18 cellular contexts compared by ENCODE assay signal in the genomic region with DNA sequence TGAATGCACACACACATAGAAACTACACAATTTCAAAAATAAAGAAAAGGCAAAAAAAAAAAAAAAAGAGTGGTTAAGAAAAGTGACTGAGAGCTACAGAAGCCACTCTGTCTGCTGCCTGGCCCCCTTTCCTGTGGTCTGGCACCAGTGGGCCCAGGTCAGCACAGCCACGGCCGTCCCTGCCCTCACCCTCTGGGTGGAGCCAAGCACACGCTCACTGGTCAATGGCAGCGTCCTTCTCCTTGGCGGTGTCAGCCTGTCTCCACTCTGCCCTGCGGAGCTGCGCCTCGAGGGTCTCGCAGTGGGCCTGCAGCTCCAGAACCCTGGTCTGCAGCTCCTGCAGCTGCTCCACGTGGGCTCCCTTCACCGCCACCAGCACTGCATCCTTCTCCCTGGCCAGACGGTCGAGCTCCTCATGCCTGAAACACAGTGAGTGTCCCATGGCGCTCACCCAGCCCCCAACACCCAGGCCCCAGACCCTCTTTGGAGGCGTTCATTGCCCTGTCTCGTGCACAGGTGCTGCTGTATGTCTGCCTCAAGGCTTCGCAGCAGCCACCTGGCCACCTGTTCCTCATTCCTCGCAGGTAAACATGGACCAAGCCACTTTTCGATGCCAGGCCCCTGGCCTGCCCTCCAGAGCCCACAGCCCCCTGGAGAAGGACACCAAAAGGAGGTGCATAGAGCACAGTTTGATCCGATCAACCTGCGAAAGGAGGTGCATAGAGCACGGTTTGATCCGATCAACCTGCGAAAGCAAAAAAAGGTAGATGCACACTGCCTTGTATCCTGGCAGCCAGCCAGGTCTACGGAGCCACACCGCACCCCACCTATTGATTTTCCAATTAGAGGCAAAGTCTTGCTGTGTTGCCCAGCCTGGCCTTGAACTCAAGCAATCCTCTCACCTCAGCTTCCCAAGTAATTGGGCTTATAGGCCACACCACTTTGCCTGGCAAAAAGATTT. TPM values are rescaled to one million over a fixed set of nuclear protein-coding genes. Genes with fewer than 3 reads are reported as not detected.
DNase-seq lines count a peak whose midpoint lies in the region; ATAC-seq and TF ChIP-seq lines count a peak whose summit lies in the region.
"Had no signal": no experiment of that assay in that cellular context is flagged by ENCODE, and none has a peak within 500 bp of the region (broad histone marks: within the 10 kb centered on the region; RNA-seq: fewer than 3 reads in every experiment).

No MANE protein-coding gene starts in this region.

- H3K27ac Mint-ChIP-seq in activated CD4-positive, alpha-beta T cell treated with anti-CD3 and anti-CD28 coated beads, Interleukin-2, amount 10 ng/mL, durations not matched to agents 7 days and 5 days: peak overlapping the region; percentile 9
- H3K27ac Mint-ChIP-seq: T-cell had no signal

- peak overlapping the region in 1 of 2 donors; percentile 2 for H3K9ac ChIP-seq in duodenal mucosa (ENCODE audit: low read depth in 1 of 2, low read length in 2 of 2)

- no peak overlapping the region for H3K4me3 Mint-ChIP-seq in activated CD4-positive, alpha-beta T cell treated with anti-CD3 and anti-CD28 coated beads, Interleukin-2, amount 10 ng/mL, durations not matched to agents 7 days and 5 days
- H3K4me3 Mint-ChIP-seq: T-cell had no signal

- POLR2A ChIA-PET in activated CD4-positive, alpha-beta T cell treated with anti-CD3 and anti-CD28 coated beads, Interleukin-2, amount 10 ng/mL, durations not matched to agents 7 days and 5 days (lab: Charles Lee): no interaction called here

- intact Hi-C loops in upper lobe of right lung (cut with DNase I): no loop called here
- intact Hi-C loops in dorsolateral prefrontal cortex (cut with DNase I): no loop called here

- peaks cover 1% of the 10 kb centered on the region for H3K4me1 Mint-ChIP-seq in activated CD4-positive, alpha-beta T cell treated with anti-CD3 and anti-CD28 coated beads, Interleukin-2, amount 10 ng/mL, durations not matched to agents 7 days and 5 days
- H3K4me1 Mint-ChIP-seq: T-cell had no signal

- no peak for TF ChIP-seq CTCF in upper lobe of right lung (IDR thresholded peaks at IDR 0.05)
- TF ChIP-seq CTCF in dorsolateral prefrontal cortex (IDR thresholded peaks at IDR 0.05 in 54 of 56, conservative IDR thresholded peaks at IDR 0.05 in 2 of 56; ENCODE audit: low read depth in 1 of 56, partially characterized antibody in 56 of 56): no peak

- H3K9me3 Mint-ChIP-seq in activated CD4-positive, alpha-beta T cell treated with anti-CD3 and anti-CD28 coated beads, Interleukin-2, amount 10 ng/mL, durations not matched to agents 7 days and 5 days: no peaks in the 10 kb centered on the region
- H3K9me3 Mint-ChIP-seq: T-cell had no signal

- H3K36me3 Mint-ChIP-seq in activated CD4-positive, alpha-beta T cell treated with anti-CD3 and anti-CD28 coated beads, Interleukin-2, amount 10 ng/mL, durations not matched to agents 7 days and 5 days (ENCODE audit: low read depth): peaks cover 13% of the 10 kb centered on the region

- no peaks in the 10 kb centered on the region for H3K27me3 ChIP-seq in duodenal mucosa (ENCODE audit: control insufficient read depth in 1 of 2, insufficient read depth in 2 of 2, low read length in 2 of 2)
- no peaks in the 10 kb centered on the region for H3K27me3 ChIP-seq in upper lobe of right lung
- H3K27me3 ChIP-seq in dorsolateral prefrontal cortex: no peaks in the 10 kb centered on the region

- H3K4me1 ChIP-seq in duodenal mucosa (ENCODE audit: control insufficient read depth in 1 of 2, insufficient read depth in 2 of 2, low read length in 2 of 2) (peaks cover 20 to 25% of the 10 kb centered on the region in 2 donors), upper lobe of right lung (no peaks in the 10 kb centered on the region)

- H3K36me3 ChIP-seq in duodenal mucosa (ENCODE audit: control insufficient read depth in 1 of 2, insufficient read depth in 2 of 2, low read length in 2 of 2) (peaks cover 0 to 17% of the 10 kb centered on the region in 2 donors), upper lobe of right lung (peaks cover 21% of the 10 kb centered on the region)

- no peak for DNase-seq in activated CD4-positive, alpha-beta T cell treated with anti-CD3 and anti-CD28 coated beads, Interleukin-2, amount 10 ng/mL, durations not matched to agents 7 days and 5 days
- DNase-seq in activated CD4-positive, alpha-beta T cell treated with anti-CD3 and anti-CD28 coated beads for 4 hours: no peak
- DNase-seq in NCI-H2227 (lab: John Stamatoyannopoulos, UW; ENCODE audit: unreplicated experiment): peak; percentile 49
- no peak for DNase-seq in upper lobe of right lung
- DNase-seq in dorsolateral prefrontal cortex: no peak
- DNase-seq: AML-193; Calu3; DMS79; HCEC 1CT; NCI-H1048; NCI-H2029; NCI-H524; NK-92 treated with Interleukin-12 subunit alpha and Interleukin-12 subunit beta, amount 100 ng/mL, for 24 hours; OCI-M1; T-cell had no signal

- no peaks in the 10 kb centered on the region for H3K27me3 Mint-ChIP-seq in activated CD4-positive, alpha-beta T cell treated with anti-CD3 and anti-CD28 coated beads, Interleukin-2, amount 10 ng/mL, durations not matched to agents 7 days and 5 days
- H3K27me3 Mint-ChIP-seq: T-cell had no signal

- ATAC-seq in upper lobe of right lung: peak; percentile 18
- ATAC-seq in GM18520 (IDR thresholded peaks at IDR 0.05; ENCODE audit: unreplicated experiment): no peak
- ATAC-seq: GM12878, T-cell had no signal

- H3K4me3 ChIP-seq in duodenal mucosa (ENCODE audit: low read depth in 1 of 2, low read length in 2 of 2): peak overlapping the region; percentile 28 to 46
- H3K4me3 ChIP-seq in upper lobe of right lung: no peak overlapping the region
- H3K4me3 ChIP-seq in dorsolateral prefrontal cortex: no peak overlapping the region
- H3K4me3 ChIP-seq: GM12878 had no signal

- no peaks in the 10 kb centered on the region for H3K9me3 ChIP-seq in duodenal mucosa (ENCODE audit: control insufficient read depth in 1 of 2, low read length in 2 of 2)
- H3K9me3 ChIP-seq in upper lobe of right lung: no peaks in the 10 kb centered on the region

- CTCF ChIA-PET in activated CD4-positive, alpha-beta T cell treated with anti-CD3 and anti-CD28 coated beads, Interleukin-2, amount 10 ng/mL, durations not matched to agents 7 days and 5 days (lab: Charles Lee): interaction anchor here (0.6 to 0.8 kb wide), 2 partner anchors 17 to 539 kb away, joined by 3 to 5 read pairs; no protein-coding TSS in a partner anchor

- H3K27ac ChIP-seq in duodenal mucosa (ENCODE audit: low read depth, low read length) (no peak overlapping the region), upper lobe of right lung (no peak overlapping the region), dorsolateral prefrontal cortex (no peak overlapping the region)

RNA-seq across cellular contexts. Expression of gene CCDC57, which starts 24.4 kb away (rescaled TPM):
- 10 to 100 TPM; 60.5 to 69.7 TPM for total RNA-seq in activated CD4-positive, alpha-beta T cell treated with anti-CD3 and anti-CD28 coated beads, Interleukin-2, amount 10 ng/mL, durations not matched to agents 7 days and 5 days
- total RNA-seq in upper lobe of right lung: 50.5 TPM
- 100 to 1,000 TPM in 17 of 120 experiments, 10 to 100 TPM in 103; 38.5 to 134 (median 72.6) TPM for total RNA-seq in dorsolateral prefrontal cortex

RNA-seq across cellular contexts. Expression of gene SLC16A3, which starts 40.6 kb away (rescaled TPM):
- total RNA-seq in activated CD4-positive, alpha-beta T cell treated with anti-CD3 and anti-CD28 coated beads, Interleukin-2, amount 10 ng/mL, durations not matched to agents 7 days and 5 days: 100 to 1,000 TPM; 104 to 140 TPM
- 77.5 TPM for total RNA-seq in upper lobe of right lung
- total RNA-seq in dorsolateral prefrontal cortex: 10 to 100 TPM in 76 of 120 experiments, 1 to 10 TPM in 44; 4.8 to 45.0 (median 12.2) TPM

Comparison
In these comparisons a context has a peak if more than half of its experiments do, and no peak if none do; other contexts are left out.
1. H3K4me3 ChIP-seq: peak in duodenal mucosa (2 of 2); none in upper lobe of right lung (single experiment) and dorsolateral prefrontal cortex (0 of 59).